12 cellular contexts compared by ENCODE assay signal in genomic region chr4:20359692-20360091, GRCh38.
DNase-seq lines count a peak whose midpoint lies in the region; ATAC-seq and TF ChIP-seq lines count a peak whose summit lies in the region.
"Had no signal": no experiment of that assay in that cellular context is flagged by ENCODE, and none has a peak within 500 bp of the region (broad histone marks: within the 10 kb centered on the region; RNA-seq: fewer than 3 reads in every experiment).

No MANE protein-coding gene starts in this region.

- ATAC-seq in GM19328 (IDR thresholded peaks at IDR 0.05; ENCODE audit: unreplicated experiment) (peak; percentile 69), HG03095 (IDR thresholded peaks at IDR 0.05; ENCODE audit: unreplicated experiment) (peak; percentile 76), HG03045 (IDR thresholded peaks at IDR 0.05; ENCODE audit: unreplicated experiment) (no peak)
- ATAC-seq in stimulated activated memory B cell treated with anti-CD40 and anti-IgM and Interleukin-4, amounts not matched to agents 10 μg/mL and 1 μg/mL and 100 μg/mL, for 72 hours: peak; percentile 63
- ATAC-seq in CD4-positive, alpha-beta T cell (ENCODE audit: poor library complexity): no peak
- ATAC-seq: activated CD8-positive, alpha-beta memory T cell treated with anti-CD3 and anti-CD28 coated beads, Interleukin-2, amount 10 ng/mL, durations not matched to agents 7 days and 5 days; sciatic nerve had no signal

- TF ChIP-seq POLR2A in testis (IDR thresholded peaks at IDR 0.05): no peak

- no peaks in the 10 kb centered on the region for H3K27me3 Mint-ChIP-seq in stimulated activated memory B cell treated with anti-CD40 and anti-IgM and Interleukin-4, amounts not matched to agents 10 μg/mL and 1 μg/mL and 100 μg/mL, for 72 hours
- no peaks in the 10 kb centered on the region for H3K27me3 Mint-ChIP-seq in CD4-positive, alpha-beta T cell
- H3K27me3 Mint-ChIP-seq: activated CD8-positive, alpha-beta memory T cell treated with anti-CD3 and anti-CD28 coated beads, Interleukin-2, amount 10 ng/mL, durations not matched to agents 7 days and 5 days had no signal

- intact Hi-C loops in testis (cut with DNase I; ENCODE audit: low total_unique reads): no loop called here
- intact Hi-C loops in CD4-positive, alpha-beta T cell (cut with DNase I, micrococcal nuclease): no loop called here

- H3K27ac ChIP-seq in testis: no peak overlapping the region
- H3K27ac ChIP-seq in CD4-positive, alpha-beta T cell (ENCODE audit: low read depth, low read length): no peak overlapping the region
- H3K27ac ChIP-seq: coronary artery had no signal

- WGBS in testis, 2 donors: 100% methylated on average over 1 of the region's 1 CpG

- TF ChIP-seq CTCF in testis (IDR thresholded peaks at IDR 0.05): no peak
- no peak for TF ChIP-seq CTCF in CD4-positive, alpha-beta T cell (IDR thresholded peaks at IDR 0.05)

- H3K4me1 ChIP-seq in testis: no peaks in the 10 kb centered on the region

- H3K36me3 ChIP-seq in testis (ENCODE audit: low read depth, missing control alignments): no peaks in the 10 kb centered on the region

- H3K4me3 ChIP-seq in testis: no peak overlapping the region
- H3K4me3 ChIP-seq: coronary artery had no signal

- peak; percentile 9 for DNase-seq in NCI-H69 (lab: John Stamatoyannopoulos, UW)
- no peak for DNase-seq in testis
- no peak for DNase-seq in CD4-positive, alpha-beta T cell
- DNase-seq: activated CD8-positive, alpha-beta memory T cell treated with anti-CD3 and anti-CD28 coated beads, Interleukin-2, amount 10 ng/mL, durations not matched to agents 7 days and 5 days; DMS153; NCI-H146 had no signal

- no peaks in the 10 kb centered on the region for H3K36me3 Mint-ChIP-seq in stimulated activated memory B cell treated with anti-CD40 and anti-IgM and Interleukin-4, amounts not matched to agents 10 μg/mL and 1 μg/mL and 100 μg/mL, for 72 hours
- H3K36me3 Mint-ChIP-seq in CD4-positive, alpha-beta T cell (ENCODE audit: low read depth): no peaks in the 10 kb centered on the region
- H3K36me3 Mint-ChIP-seq: activated CD8-positive, alpha-beta memory T cell treated with anti-CD3 and anti-CD28 coated beads, Interleukin-2, amount 10 ng/mL, durations not matched to agents 7 days and 5 days had no signal

- H3K9me3 Mint-ChIP-seq in stimulated activated memory B cell treated with anti-CD40 and anti-IgM and Interleukin-4, amounts not matched to agents 10 μg/mL and 1 μg/mL and 100 μg/mL, for 72 hours: peaks cover 10% of the 10 kb centered on the region
- H3K9me3 Mint-ChIP-seq in CD4-positive, alpha-beta T cell: no peaks in the 10 kb centered on the region

- no peak overlapping the region for H3K4me3 Mint-ChIP-seq in stimulated activated memory B cell treated with anti-CD40 and anti-IgM and Interleukin-4, amounts not matched to agents 10 μg/mL and 1 μg/mL and 100 μg/mL, for 72 hours
- H3K4me3 Mint-ChIP-seq in CD4-positive, alpha-beta T cell: no peak overlapping the region
- H3K4me3 Mint-ChIP-seq: activated CD8-positive, alpha-beta memory T cell treated with anti-CD3 and anti-CD28 coated beads, Interleukin-2, amount 10 ng/mL, durations not matched to agents 7 days and 5 days had no signal

- H3K4me1 Mint-ChIP-seq in stimulated activated memory B cell treated with anti-CD40 and anti-IgM and Interleukin-4, amounts not matched to agents 10 μg/mL and 1 μg/mL and 100 μg/mL, for 72 hours: peaks cover 11% of the 10 kb centered on the region
- H3K4me1 Mint-ChIP-seq in CD4-positive, alpha-beta T cell (ENCODE audit: low read depth): no peaks in the 10 kb centered on the region
- H3K4me1 Mint-ChIP-seq: activated CD8-positive, alpha-beta memory T cell treated with anti-CD3 and anti-CD28 coated beads, Interleukin-2, amount 10 ng/mL, durations not matched to agents 7 days and 5 days had no signal

- H3K9me3 ChIP-seq in testis: no peaks in the 10 kb centered on the region
- no peaks in the 10 kb centered on the region for H3K9me3 ChIP-seq in CD4-positive, alpha-beta T cell (ENCODE audit: control insufficient read depth, low read length)

- H3K27ac Mint-ChIP-seq in stimulated activated memory B cell treated with anti-CD40 and anti-IgM and Interleukin-4, amounts not matched to agents 10 μg/mL and 1 μg/mL and 100 μg/mL, for 72 hours: no peak overlapping the region
- H3K27ac Mint-ChIP-seq in CD4-positive, alpha-beta T cell: no peak overlapping the region
- H3K27ac Mint-ChIP-seq: activated CD8-positive, alpha-beta memory T cell treated with anti-CD3 and anti-CD28 coated beads, Interleukin-2, amount 10 ng/mL, durations not matched to agents 7 days and 5 days had no signal

- POLR2A ChIA-PET in CD4-positive, alpha-beta T cell (lab: Charles Lee): no interaction called here

- CTCF ChIA-PET in CD4-positive, alpha-beta T cell (lab: Charles Lee): no interaction called here

- no peaks in the 10 kb centered on the region for H3K27me3 ChIP-seq in testis
- H3K27me3 ChIP-seq in CD4-positive, alpha-beta T cell (ENCODE audit: control insufficient read depth, insufficient read depth, low read length): no peaks in the 10 kb centered on the region

Comparison
In these comparisons a context has a peak if more than half of its experiments do, and no peak if none do; other contexts are left out.
1. ATAC-seq: peak in GM19328 (single experiment), HG03095 (single experiment) and stimulated activated memory B cell treated with anti-CD40 and anti-IgM and Interleukin-4, amounts not matched to agents 10 μg/mL and 1 μg/mL and 100 μg/mL, for 72 hours (single experiment); none in CD4-positive, alpha-beta T cell (single experiment) and HG03045 (single experiment).